ENCODE assay signal across 37 cellular contexts in genomic region chr9:33894316-33894715, GRCh38.
"Had no signal": no experiment of that assay in that cellular context is flagged by ENCODE, and none has a peak within 500 bp of the region (broad histone marks: within the 10 kb centered on the region; RNA-seq: fewer than 3 reads in every experiment).

No MANE protein-coding gene starts in this region.

- H3K27me3 Mint-ChIP-seq: activated CD4-positive, alpha-beta memory T cell treated with anti-CD3 and anti-CD28 coated beads, Interleukin-2, amount 10 ng/mL, durations not matched to agents 7 days and 5 days; activated CD4-positive, alpha-beta T cell treated with anti-CD3 and anti-CD28 coated beads for 36 hours; activated CD4-positive, alpha-beta T cell treated with anti-CD3 and anti-CD28 coated beads, Interleukin-2, amount 10 ng/mL, durations not matched to agents 7 days and 5 days; activated CD8-positive, alpha-beta memory T cell treated with anti-CD3 and anti-CD28 coated beads, Interleukin-2, amount 10 ng/mL, durations not matched to agents 7 days and 5 days; activated naive CD4-positive, alpha-beta T cell treated with anti-CD3 and anti-CD28 coated beads, Interleukin-2, amount 10 ng/mL, durations not matched to agents 7 days and 5 days; activated naive CD4-positive, alpha-beta T cell treated with anti-CD3 and anti-CD28 coated beads, Interleukin-2, amount 50 U/mL, for 24 hours; activated naive CD8-positive, alpha-beta T cell; activated naive CD8-positive, alpha-beta T cell treated with anti-CD3 and anti-CD28 coated beads, Interleukin-2, amount 10 ng/mL, durations not matched to agents 7 days and 5 days; activated naive CD8-positive, alpha-beta T cell treated with anti-CD3 and anti-CD28 coated beads, Interleukin-2, amount 50 U/mL, for 24 hours; brain had no signal

- H3K4me3 Mint-ChIP-seq: activated CD4-positive, alpha-beta memory T cell treated with anti-CD3 and anti-CD28 coated beads, Interleukin-2, amount 10 ng/mL, durations not matched to agents 7 days and 5 days; activated CD4-positive, alpha-beta T cell treated with anti-CD3 and anti-CD28 coated beads for 36 hours; activated CD4-positive, alpha-beta T cell treated with anti-CD3 and anti-CD28 coated beads, Interleukin-2, amount 10 ng/mL, durations not matched to agents 7 days and 5 days; activated CD8-positive, alpha-beta memory T cell treated with anti-CD3 and anti-CD28 coated beads, Interleukin-2, amount 10 ng/mL, durations not matched to agents 7 days and 5 days; activated CD8-positive, alpha-beta T cell treated with anti-CD3 and anti-CD28 coated beads, Interleukin-2, amount 10 ng/mL, durations not matched to agents 7 days and 5 days; activated naive CD4-positive, alpha-beta T cell treated with anti-CD3 and anti-CD28 coated beads, Interleukin-2, amount 10 ng/mL, durations not matched to agents 7 days and 5 days; activated naive CD4-positive, alpha-beta T cell treated with anti-CD3 and anti-CD28 coated beads, Interleukin-2, amount 50 U/mL, for 24 hours; activated naive CD8-positive, alpha-beta T cell; activated naive CD8-positive, alpha-beta T cell treated with anti-CD3 and anti-CD28 coated beads, Interleukin-2, amount 10 ng/mL, durations not matched to agents 7 days and 5 days; activated naive CD8-positive, alpha-beta T cell treated with anti-CD3 and anti-CD28 coated beads, Interleukin-2, amount 50 U/mL, for 24 hours; brain; T-helper 1 cell treated with Interleukin-12 subunit alpha and Interleukin-12 subunit beta and Interleukin-4 antibody, amounts not matched to agents 30 μg/mL and 1 μg/mL, for 36 hours; T-helper 2 cell treated with Interferon-gamma antibody and Interleukin-4, amounts not matched to agents 5 μg/mL and 100 μg/mL, for 36 hours had no signal

- H3K9me3 Mint-ChIP-seq: activated CD4-positive, alpha-beta memory T cell treated with anti-CD3 and anti-CD28 coated beads, Interleukin-2, amount 10 ng/mL, durations not matched to agents 7 days and 5 days; activated CD4-positive, alpha-beta T cell treated with anti-CD3 and anti-CD28 coated beads, Interleukin-2, amount 10 ng/mL, durations not matched to agents 7 days and 5 days; activated naive CD4-positive, alpha-beta T cell treated with anti-CD3 and anti-CD28 coated beads, Interleukin-2, amount 10 ng/mL, durations not matched to agents 7 days and 5 days; activated naive CD4-positive, alpha-beta T cell treated with anti-CD3 and anti-CD28 coated beads, Interleukin-2, amount 50 U/mL, for 24 hours; activated naive CD8-positive, alpha-beta T cell treated with anti-CD3 and anti-CD28 coated beads, Interleukin-2, amount 10 ng/mL, durations not matched to agents 7 days and 5 days; activated naive CD8-positive, alpha-beta T cell treated with anti-CD3 and anti-CD28 coated beads, Interleukin-2, amount 50 U/mL, for 24 hours; activated T-helper 2 cell treated with anti-CD3 and anti-CD28 coated beads, Interferon-gamma antibody, Interleukin-2, Interleukin-4, amounts not matched to agents 10 μg/mL and 5 μg/mL and 100 μg/mL, durations not matched to agents 14 hours and 24 hours and 36 hours; T-helper 1 cell treated with Interleukin-12 subunit alpha and Interleukin-12 subunit beta and Interleukin-4 antibody, amounts not matched to agents 30 μg/mL and 1 μg/mL, for 36 hours; T-helper 2 cell treated with Interferon-gamma antibody and Interleukin-4, amounts not matched to agents 5 μg/mL and 100 μg/mL, for 36 hours had no signal

- H3K27me3 ChIP-seq: ascending aorta, cardiac muscle cell had no signal

- ATAC-seq: activated CD4-positive, alpha-beta T cell treated with anti-CD3 and anti-CD28 coated beads for 36 hours; activated CD4-positive, CD25-positive, alpha-beta regulatory T cell treated with anti-CD3 and anti-CD28 coated beads, Interleukin-2, amount 50 U/mL, for 24 hours; activated CD8-positive, alpha-beta memory T cell treated with anti-CD3 and anti-CD28 coated beads, Interleukin-2, amount 10 ng/mL, durations not matched to agents 7 days and 5 days; activated CD8-positive, alpha-beta T cell treated with anti-CD3 and anti-CD28 coated beads, Interleukin-2, amount 10 ng/mL, durations not matched to agents 7 days and 5 days; activated naive CD8-positive, alpha-beta T cell treated with anti-CD3 and anti-CD28 coated beads, Interleukin-2, amount 50 U/mL, for 24 hours had no signal

- H3K27ac Mint-ChIP-seq: activated CD4-positive, alpha-beta memory T cell treated with anti-CD3 and anti-CD28 coated beads, Interleukin-2, amount 10 ng/mL, durations not matched to agents 7 days and 5 days; activated CD4-positive, alpha-beta T cell treated with anti-CD3 and anti-CD28 coated beads for 36 hours; activated CD8-positive, alpha-beta memory T cell treated with anti-CD3 and anti-CD28 coated beads, Interleukin-2, amount 10 ng/mL, durations not matched to agents 7 days and 5 days; activated CD8-positive, alpha-beta T cell treated with anti-CD3 and anti-CD28 coated beads, Interleukin-2, amount 10 ng/mL, durations not matched to agents 7 days and 5 days; activated naive CD4-positive, alpha-beta T cell treated with anti-CD3 and anti-CD28 coated beads, Interleukin-2, amount 10 ng/mL, durations not matched to agents 7 days and 5 days; activated naive CD8-positive, alpha-beta T cell; activated naive CD8-positive, alpha-beta T cell treated with anti-CD3 and anti-CD28 coated beads, Interleukin-2, amount 10 ng/mL, durations not matched to agents 7 days and 5 days; activated naive CD8-positive, alpha-beta T cell treated with anti-CD3 and anti-CD28 coated beads, Interleukin-2, amount 50 U/mL, for 24 hours; activated T-helper 2 cell treated with anti-CD3 and anti-CD28 coated beads, Interferon-gamma antibody, Interleukin-2, Interleukin-4, amounts not matched to agents 10 μg/mL and 5 μg/mL and 100 μg/mL, durations not matched to agents 14 hours and 24 hours and 36 hours; T-helper 1 cell treated with Interleukin-12 subunit alpha and Interleukin-12 subunit beta and Interleukin-4 antibody, amounts not matched to agents 30 μg/mL and 1 μg/mL, for 36 hours; T-helper 2 cell treated with Interferon-gamma antibody and Interleukin-4, amounts not matched to agents 5 μg/mL and 100 μg/mL, for 36 hours had no signal

- H3K4me1 Mint-ChIP-seq: activated CD4-positive, alpha-beta memory T cell treated with anti-CD3 and anti-CD28 coated beads, Interleukin-2, amount 10 ng/mL, durations not matched to agents 7 days and 5 days; activated CD4-positive, alpha-beta T cell treated with anti-CD3 and anti-CD28 coated beads, Interleukin-2, amount 10 ng/mL, durations not matched to agents 7 days and 5 days; activated naive CD4-positive, alpha-beta T cell treated with anti-CD3 and anti-CD28 coated beads, Interleukin-2, amount 10 ng/mL, durations not matched to agents 7 days and 5 days; brain had no signal

- H3K4me3 ChIP-seq: ascending aorta, cardiac muscle cell had no signal

- H3K27ac ChIP-seq: ascending aorta, cardiac muscle cell, VCaP had no signal

- DNase-seq: activated CD4-positive, alpha-beta memory T cell treated with anti-CD3 and anti-CD28 coated beads, Interleukin-2, amount 10 ng/mL, durations not matched to agents 7 days and 5 days; activated CD4-positive, alpha-beta T cell treated with anti-CD3 and anti-CD28 coated beads for 1 hour; activated CD4-positive, alpha-beta T cell treated with anti-CD3 and anti-CD28 coated beads for 36 hours; activated CD4-positive, alpha-beta T cell treated with anti-CD3 and anti-CD28 coated beads for 48 hours; activated CD4-positive, alpha-beta T cell treated with anti-CD3 and anti-CD28 coated beads, Interleukin-2, amount 10 ng/mL, durations not matched to agents 7 days and 5 days; activated CD4-positive, alpha-beta T cell treated with anti-CD3 and anti-CD28 coated beads, Interleukin-2, amount 50 U/mL, for 48 hours; activated CD4-positive, CD25-positive, alpha-beta regulatory T cell; activated CD8-positive, alpha-beta memory T cell treated with anti-CD3 and anti-CD28 coated beads for 24 hours; activated CD8-positive, alpha-beta memory T cell treated with anti-CD3 and anti-CD28 coated beads, Interleukin-2, amount 10 ng/mL, durations not matched to agents 7 days and 5 days; activated CD8-positive, alpha-beta memory T cell treated with anti-CD3 and anti-CD28 coated beads, Interleukin-2, amount 50 U/mL, for 48 hours; activated CD8-positive, alpha-beta T cell treated with anti-CD3 and anti-CD28 coated beads, Interleukin-2, amount 10 ng/mL, durations not matched to agents 7 days and 5 days; activated effector memory CD4-positive, alpha-beta T cell treated with Interleukin-2 at 50 U/mL for 16 hours; activated gamma-delta T cell; activated naive CD4-positive, alpha-beta T cell treated with anti-CD3 and anti-CD28 coated beads, Interleukin-2, amount 10 ng/mL, durations not matched to agents 7 days and 5 days; activated naive CD4-positive, alpha-beta T cell treated with Interleukin-2 at 50 U/mL for 16 hours; activated naive CD8-positive, alpha-beta T cell treated with anti-CD3 and anti-CD28 coated beads, Interleukin-2, amount 10 ng/mL, durations not matched to agents 7 days and 5 days; activated naive CD8-positive, alpha-beta T cell treated with anti-CD3 and anti-CD28 coated beads, Interleukin-2, amount 50 U/mL, for 24 hours; activated T-cell treated with anti-CD3 and anti-CD28 coated beads, Interleukin-2, amount 50 U/mL, for 48 hours; amygdala; anterior cingulate cortex; caudate nucleus; T-helper 1 cell; T-helper 2 cell; T-helper 9 cell had no signal

- H3K36me3 ChIP-seq: cardiac muscle cell had no signal

- H3K9me3 ChIP-seq: ascending aorta had no signal

- H3K4me1 ChIP-seq: ascending aorta had no signal

- FAIRE-seq: bronchial epithelial cell, colon, TTC549 had no signal
